Comparison of ENCODE assay signal across 9 cellular contexts in genomic region chr2:20135631-20136050, GRCh38.
A peak's percentile ranks its signal among the peaks of the same experiment; 100 is the strongest.
DNase-seq lines count a peak whose midpoint lies in the region; ATAC-seq and TF ChIP-seq lines count a peak whose summit lies in the region.
"Had no signal": no experiment of that assay in that cellular context is flagged by ENCODE, and none has a peak within 500 bp of the region (broad histone marks: within the 10 kb centered on the region; RNA-seq: fewer than 3 reads in every experiment).

No MANE protein-coding gene starts in this region.

- H3K36me3 Mint-ChIP-seq in CD4-positive, alpha-beta T cell (ENCODE audit: low read depth) = no peaks in the 10 kb centered on the region
- H3K36me3 Mint-ChIP-seq in activated naive CD8-positive, alpha-beta T cell treated with anti-CD3 and anti-CD28 coated beads for 36 hours = no peaks in the 10 kb centered on the region

- H3K9me3 ChIP-seq in CD4-positive, alpha-beta T cell (ENCODE audit: control insufficient read depth, low read length) = no peaks in the 10 kb centered on the region
- H3K9me3 ChIP-seq: neutrophil had no signal

- POLR2A ChIA-PET in CD4-positive, alpha-beta T cell (lab: Charles Lee) = interaction anchor here (1.1 kb wide), 1 partner anchor 146 kb away, joined by 3 read pairs; the partner anchor contains the start of gene WDR35

- no peaks in the 10 kb centered on the region for H3K27me3 ChIP-seq in CD4-positive, alpha-beta T cell (ENCODE audit: control insufficient read depth, insufficient read depth, low read length)

- H3K27ac ChIP-seq in CD4-positive, alpha-beta T cell (ENCODE audit: low read depth, low read length) = no peak overlapping the region
- peak overlapping the region in 16 of 21 experiments; percentile 14 to 70 (median 58) for H3K27ac ChIP-seq in skin epidermis
- H3K27ac ChIP-seq: neutrophil had no signal

- peak; percentile 17 for TF ChIP-seq CTCF in CD4-positive, alpha-beta T cell (IDR thresholded peaks at IDR 0.05)

- H3K4me3 Mint-ChIP-seq in CD4-positive, alpha-beta T cell = no peak overlapping the region
- no peak overlapping the region for H3K4me3 Mint-ChIP-seq in activated naive CD8-positive, alpha-beta T cell treated with anti-CD3 and anti-CD28 coated beads for 36 hours

- peaks cover 28% of the 10 kb centered on the region for H3K27me3 Mint-ChIP-seq in CD4-positive, alpha-beta T cell
- H3K27me3 Mint-ChIP-seq in activated naive CD8-positive, alpha-beta T cell treated with anti-CD3 and anti-CD28 coated beads for 36 hours = no peaks in the 10 kb centered on the region

- intact Hi-C loops in CD4-positive, alpha-beta T cell (cut with DNase I, micrococcal nuclease) = no loop called here
- intact Hi-C loops in left ventricle myocardium superior (cut with micrococcal nuclease) = no loop called here

- no peak overlapping the region for H3K4me3 ChIP-seq in skin epidermis

- no peak overlapping the region for H3K27ac Mint-ChIP-seq in CD4-positive, alpha-beta T cell
- no peak overlapping the region for H3K27ac Mint-ChIP-seq in activated naive CD8-positive, alpha-beta T cell treated with anti-CD3 and anti-CD28 coated beads for 36 hours

- DNase-seq in CD4-positive, alpha-beta T cell = peak in 4 of 10 experiments; percentile 4 to 9 (median 6)
- peak; percentile 26 for DNase-seq in NCI-H774 (lab: John Stamatoyannopoulos, UW)
- peak; percentile 35 for DNase-seq in activated naive CD8-positive, alpha-beta T cell treated with anti-CD3 and anti-CD28 coated beads for 36 hours
- DNase-seq in left ventricle myocardium superior = peak; percentile 66
- DNase-seq in GDM1 (lab: John Stamatoyannopoulos, UW) = no peak

- H3K4me1 Mint-ChIP-seq in CD4-positive, alpha-beta T cell (ENCODE audit: low read depth) = no peaks in the 10 kb centered on the region
- H3K4me1 Mint-ChIP-seq in activated naive CD8-positive, alpha-beta T cell treated with anti-CD3 and anti-CD28 coated beads for 36 hours = no peaks in the 10 kb centered on the region

- ATAC-seq in CD4-positive, alpha-beta T cell (ENCODE audit: poor library complexity) = no peak
- ATAC-seq in GM18907 (IDR thresholded peaks at IDR 0.05; ENCODE audit: unreplicated experiment) (peak; percentile 88), HG03103 (IDR thresholded peaks at IDR 0.05; ENCODE audit: low read depth, unreplicated experiment) (peak; percentile 98), left ventricle myocardium superior (peak; percentile 47)

- CTCF ChIA-PET in CD4-positive, alpha-beta T cell (lab: Charles Lee) = interaction anchor here (1.2 kb wide), 1 partner anchor 73 kb away, joined by 3 read pairs; no protein-coding TSS in a partner anchor

- H3K9me3 Mint-ChIP-seq in CD4-positive, alpha-beta T cell = no peaks in the 10 kb centered on the region
- H3K9me3 Mint-ChIP-seq in activated naive CD8-positive, alpha-beta T cell treated with anti-CD3 and anti-CD28 coated beads for 36 hours = no peaks in the 10 kb centered on the region
